In genomic region chr9:126851286-126851880, GRCh38 we compare ENCODE assay signal across 30 cellular contexts.
"Had no signal": no experiment of that assay in that cellular context is flagged by ENCODE, and none has a peak within 500 bp of the region (broad histone marks: within the 10 kb centered on the region; RNA-seq: fewer than 3 reads in every experiment).

No MANE protein-coding gene starts in this region.

- ATAC-seq: esophagus mucosa; gastrocnemius medialis; heart left ventricle; left lung; mucosa of descending colon; natural killer cell treated with Interleukin-12 subunit alpha and Interleukin-12 subunit beta and Interleukin-15 and Interleukin-18, amount 100 ng/mL, for 72 hours; sciatic nerve; stimulated activated effector memory CD8-positive, alpha-beta T cell treated with anti-CD3 and anti-CD28 coated beads, Interleukin-12 subunit alpha, Interleukin-12 subunit beta, amount 100 ng/mL, for 72 hours had no signal

- DNase-seq: effector CD4-positive, alpha-beta T cell; foreskin fibroblast; gastrocnemius medialis; heart left ventricle; left cardiac atrium; left lung; mesenchymal stem cell; mucosa of descending colon; naive B cell; stimulated activated CD4-positive, alpha-beta T cell treated with anti-CD3 and anti-CD28 coated beads, Interleukin-12 subunit alpha, Interleukin-12 subunit beta, amount 100 ng/mL, for 4 hours; stimulated activated CD4-positive, alpha-beta T cell treated with anti-CD3 and anti-CD28 coated beads, Interleukin-1b, Interleukin-23, amount 100 ng/mL, for 48 hours; stimulated activated CD4-positive, alpha-beta T cell treated with anti-CD3 and anti-CD28 coated beads, Interleukin-4, amount 100 ng/mL, for 24 hours; stimulated activated naive CD4-positive, alpha-beta T cell treated with Interleukin-2 at 50 U/mL for 16 hours; stomach; thyroid gland; trophoblast cell had no signal

- H3K4me3 Mint-ChIP-seq: endodermal cell; mesothelial cell of epicardium; naive B cell; natural killer cell treated with Interleukin-12 subunit alpha and Interleukin-12 subunit beta and Interleukin-15 and Interleukin-18, amount 100 ng/mL, for 72 hours; stimulated activated effector memory CD8-positive, alpha-beta T cell treated with anti-CD3 and anti-CD28 coated beads, Interleukin-12 subunit alpha, Interleukin-12 subunit beta, amount 100 ng/mL, for 72 hours had no signal

- H3K9me3 ChIP-seq: gastrocnemius medialis, heart left ventricle, left lung, mucosa of descending colon, prostate gland, right atrium auricular region, stomach, thyroid gland, vagina had no signal

- H3K4me3 ChIP-seq: coronary artery, gastrocnemius medialis, heart left ventricle, hepatocyte, left lung, mucosa of descending colon, prostate gland, right atrium auricular region, smooth muscle cell, stomach, thyroid gland, vagina had no signal

- H3K9me3 Mint-ChIP-seq: mesothelial cell of epicardium; naive B cell; natural killer cell treated with Interleukin-12 subunit alpha and Interleukin-12 subunit beta and Interleukin-15 and Interleukin-18, amount 100 ng/mL, for 72 hours; neural crest cell; stimulated activated effector memory CD8-positive, alpha-beta T cell treated with anti-CD3 and anti-CD28 coated beads, Interleukin-12 subunit alpha, Interleukin-12 subunit beta, amount 100 ng/mL, for 72 hours had no signal

- H3K27ac Mint-ChIP-seq: endodermal cell; mesothelial cell of epicardium; naive B cell; natural killer cell treated with Interleukin-12 subunit alpha and Interleukin-12 subunit beta and Interleukin-15 and Interleukin-18, amount 100 ng/mL, for 72 hours; stimulated activated effector memory CD8-positive, alpha-beta T cell treated with anti-CD3 and anti-CD28 coated beads, Interleukin-12 subunit alpha, Interleukin-12 subunit beta, amount 100 ng/mL, for 72 hours had no signal

- H3K27ac ChIP-seq: coronary artery, epithelial cell of prostate, gastrocnemius medialis, heart left ventricle, hepatocyte, left lung, prostate gland, right atrium auricular region, stomach, thyroid gland, vagina had no signal

- H3K36me3 Mint-ChIP-seq: mesothelial cell of epicardium; naive B cell; natural killer cell treated with Interleukin-12 subunit alpha and Interleukin-12 subunit beta and Interleukin-15 and Interleukin-18, amount 100 ng/mL, for 72 hours; stimulated activated effector memory CD8-positive, alpha-beta T cell treated with anti-CD3 and anti-CD28 coated beads, Interleukin-12 subunit alpha, Interleukin-12 subunit beta, amount 100 ng/mL, for 72 hours had no signal

- H3K27me3 ChIP-seq: gastrocnemius medialis, right atrium auricular region, thyroid gland, vagina had no signal

- H3K36me3 ChIP-seq: gastrocnemius medialis, heart left ventricle, left lung, prostate gland, right atrium auricular region, stomach, thyroid gland, vagina had no signal

- H3K4me1 Mint-ChIP-seq: stimulated activated effector memory CD8-positive, alpha-beta T cell treated with anti-CD3 and anti-CD28 coated beads, Interleukin-12 subunit alpha, Interleukin-12 subunit beta, amount 100 ng/mL, for 72 hours had no signal
